Comparison of ENCODE assay signal across 1 cellular context in the genomic region with DNA sequence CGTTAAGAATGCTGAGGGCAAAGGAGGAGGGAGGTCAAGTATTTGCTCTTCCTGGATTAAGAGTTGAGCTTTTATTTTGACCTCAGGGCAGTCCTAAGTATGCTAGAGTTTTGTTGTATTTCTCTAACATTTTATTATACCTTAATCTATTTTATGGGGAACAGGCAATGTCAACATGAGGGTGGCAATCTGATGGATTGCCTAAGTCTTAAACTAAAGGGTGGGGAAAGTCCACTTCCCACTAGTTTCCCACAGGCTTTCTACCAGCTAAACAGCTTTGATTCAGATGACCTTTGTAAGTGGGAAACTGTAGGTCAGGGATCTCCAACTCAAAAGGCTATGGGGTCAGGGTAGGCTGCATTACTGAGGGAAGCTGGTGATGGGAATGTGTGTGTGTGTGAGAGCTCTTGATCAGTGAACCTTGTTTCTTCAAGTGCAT.
TF ChIP-seq lines count a peak whose summit lies in the region.

No MANE protein-coding gene starts in this region.

TF ChIP-seq in HepG2, 621 proteins besides CTCF, POLR2A, EP300 and RAD21 (continued from another document and continues in another):
- TF ChIP-seq, protein P1, sequence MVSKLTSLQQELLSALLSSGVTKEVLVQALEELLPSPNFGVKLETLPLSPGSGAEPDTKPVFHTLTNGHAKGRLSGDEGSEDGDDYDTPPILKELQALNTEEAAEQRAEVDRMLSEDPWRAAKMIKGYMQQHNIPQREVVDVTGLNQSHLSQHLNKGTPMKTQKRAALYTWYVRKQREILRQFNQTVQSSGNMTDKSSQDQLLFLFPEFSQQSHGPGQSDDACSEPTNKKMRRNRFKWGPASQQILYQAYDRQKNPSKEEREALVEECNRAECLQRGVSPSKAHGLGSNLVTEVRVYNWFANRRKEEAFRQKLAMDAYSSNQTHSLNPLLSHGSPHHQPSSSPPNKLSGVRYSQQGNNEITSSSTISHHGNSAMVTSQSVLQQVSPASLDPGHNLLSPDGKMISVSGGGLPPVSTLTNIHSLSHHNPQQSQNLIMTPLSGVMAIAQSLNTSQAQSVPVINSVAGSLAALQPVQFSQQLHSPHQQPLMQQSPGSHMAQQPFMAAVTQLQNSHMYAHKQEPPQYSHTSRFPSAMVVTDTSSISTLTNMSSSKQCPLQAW (CRISPR knock-in tag; IDR thresholded peaks at IDR 0.05) = peak; percentile 60; the same call in 1 of the 2 replicates
- TF ChIP-seq ZNF607 (CRISPR knock-in tag; IDR thresholded peaks at IDR 0.05; ENCODE audit: borderline replicate concordance) = no peak
- 0 out of 2 replicates have a peak, but pooled peaks have one; percentile 40 for TF ChIP-seq IRF2 (CRISPR knock-in tag; IDR thresholded peaks at IDR 0.05)
- TF ChIP-seq RXRB (CRISPR knock-in tag; IDR thresholded peaks at IDR 0.05; ENCODE audit: borderline replicate concordance) = peak; percentile 82
- TF ChIP-seq, protein P2, sequence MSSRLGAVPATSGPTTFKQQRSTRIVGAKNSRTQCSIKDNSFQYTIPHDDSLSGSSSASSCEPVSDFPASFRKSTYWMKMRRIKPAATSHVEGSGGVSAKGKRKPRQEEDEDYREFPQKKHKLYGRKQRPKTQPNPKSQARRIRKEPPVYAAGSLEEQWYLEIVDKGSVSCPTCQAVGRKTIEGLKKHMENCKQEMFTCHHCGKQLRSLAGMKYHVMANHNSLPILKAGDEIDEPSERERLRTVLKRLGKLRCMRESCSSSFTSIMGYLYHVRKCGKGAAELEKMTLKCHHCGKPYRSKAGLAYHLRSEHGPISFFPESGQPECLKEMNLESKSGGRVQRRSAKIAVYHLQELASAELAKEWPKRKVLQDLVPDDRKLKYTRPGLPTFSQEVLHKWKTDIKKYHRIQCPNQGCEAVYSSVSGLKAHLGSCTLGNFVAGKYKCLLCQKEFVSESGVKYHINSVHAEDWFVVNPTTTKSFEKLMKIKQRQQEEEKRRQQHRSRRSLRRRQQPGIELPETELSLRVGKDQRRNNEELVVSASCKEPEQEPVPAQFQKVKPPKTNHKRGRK (CRISPR knock-in tag; IDR thresholded peaks at IDR 0.05) = no peak
- TF ChIP-seq ZSCAN29 (CRISPR knock-in tag; conservative IDR thresholded peaks at IDR 0.05) = no peak
- peak; percentile 78 to 79 for TF ChIP-seq NR2F1 (CRISPR knock-in tag; IDR thresholded peaks at IDR 0.05)
- TF ChIP-seq, protein P3, sequence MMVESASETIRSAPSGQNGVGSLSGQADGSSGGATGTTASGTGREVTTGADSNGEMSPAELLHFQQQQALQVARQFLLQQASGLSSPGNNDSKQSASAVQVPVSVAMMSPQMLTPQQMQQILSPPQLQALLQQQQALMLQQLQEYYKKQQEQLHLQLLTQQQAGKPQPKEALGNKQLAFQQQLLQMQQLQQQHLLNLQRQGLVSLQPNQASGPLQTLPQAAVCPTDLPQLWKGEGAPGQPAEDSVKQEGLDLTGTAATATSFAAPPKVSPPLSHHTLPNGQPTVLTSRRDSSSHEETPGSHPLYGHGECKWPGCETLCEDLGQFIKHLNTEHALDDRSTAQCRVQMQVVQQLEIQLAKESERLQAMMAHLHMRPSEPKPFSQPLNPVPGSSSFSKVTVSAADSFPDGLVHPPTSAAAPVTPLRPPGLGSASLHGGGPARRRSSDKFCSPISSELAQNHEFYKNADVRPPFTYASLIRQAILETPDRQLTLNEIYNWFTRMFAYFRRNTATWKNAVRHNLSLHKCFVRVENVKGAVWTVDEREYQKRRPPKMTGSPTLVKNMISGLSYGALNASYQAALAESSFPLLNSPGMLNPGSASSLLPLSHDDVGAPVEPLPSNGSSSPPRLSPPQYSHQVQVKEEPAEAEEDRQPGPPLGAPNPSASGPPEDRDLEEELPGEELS (CRISPR knock-in tag; IDR thresholded peaks at IDR 0.05) = peak; percentile 78
- peak; percentile 52; the same call in 1 of the 2 replicates for TF ChIP-seq ZFP90 (CRISPR knock-in tag; IDR thresholded peaks at IDR 0.05; ENCODE audit: borderline replicate concordance)
- TF ChIP-seq, protein P4, sequence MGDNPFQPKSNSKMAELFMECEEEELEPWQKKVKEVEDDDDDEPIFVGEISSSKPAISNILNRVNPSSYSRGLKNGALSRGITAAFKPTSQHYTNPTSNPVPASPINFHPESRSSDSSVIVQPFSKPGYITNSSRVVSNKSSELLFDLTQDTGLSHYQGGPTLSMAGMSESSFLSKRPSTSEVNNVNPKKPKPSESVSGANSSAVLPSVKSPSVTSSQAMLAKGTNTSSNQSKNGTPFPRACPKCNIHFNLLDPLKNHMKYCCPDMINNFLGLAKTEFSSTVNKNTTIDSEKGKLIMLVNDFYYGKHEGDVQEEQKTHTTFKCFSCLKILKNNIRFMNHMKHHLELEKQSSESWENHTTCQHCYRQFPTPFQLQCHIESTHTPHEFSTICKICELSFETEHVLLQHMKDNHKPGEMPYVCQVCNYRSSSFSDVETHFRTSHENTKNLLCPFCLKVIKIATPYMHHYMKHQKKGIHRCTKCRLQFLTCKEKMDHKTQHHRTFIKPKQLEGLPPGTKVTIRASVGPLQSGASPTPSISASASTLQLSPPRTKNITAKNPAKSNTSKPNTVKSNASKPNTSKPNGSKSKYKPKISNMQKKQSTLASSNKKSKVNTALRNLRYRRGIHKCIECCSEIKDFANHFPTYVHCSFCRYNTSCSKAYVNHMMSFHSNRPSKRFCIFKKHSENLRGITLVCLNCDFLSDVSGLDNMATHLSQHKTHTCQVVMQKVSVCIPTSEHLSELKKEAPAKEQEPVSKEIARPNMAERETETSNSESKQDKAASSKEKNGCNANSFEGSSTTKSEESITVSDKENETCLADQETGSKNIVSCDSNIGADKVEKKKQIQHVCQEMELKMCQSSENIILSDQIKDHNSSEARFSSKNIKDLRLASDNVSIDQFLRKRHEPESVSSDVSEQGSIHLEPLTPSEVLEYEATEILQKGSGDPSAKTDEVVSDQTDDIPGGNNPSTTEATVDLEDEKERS (CRISPR knock-in tag; IDR thresholded peaks at IDR 0.05) = peak; percentile 74; the same call in 1 of the 2 replicates
- TF ChIP-seq, protein P5, sequence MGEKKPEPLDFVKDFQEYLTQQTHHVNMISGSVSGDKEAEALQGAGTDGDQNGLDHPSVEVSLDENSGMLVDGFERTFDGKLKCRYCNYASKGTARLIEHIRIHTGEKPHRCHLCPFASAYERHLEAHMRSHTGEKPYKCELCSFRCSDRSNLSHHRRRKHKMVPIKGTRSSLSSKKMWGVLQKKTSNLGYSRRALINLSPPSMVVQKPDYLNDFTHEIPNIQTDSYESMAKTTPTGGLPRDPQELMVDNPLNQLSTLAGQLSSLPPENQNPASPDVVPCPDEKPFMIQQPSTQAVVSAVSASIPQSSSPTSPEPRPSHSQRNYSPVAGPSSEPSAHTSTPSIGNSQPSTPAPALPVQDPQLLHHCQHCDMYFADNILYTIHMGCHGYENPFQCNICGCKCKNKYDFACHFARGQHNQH (CRISPR knock-in tag; IDR thresholded peaks at IDR 0.05) = no peak
- TF ChIP-seq, protein P6, sequence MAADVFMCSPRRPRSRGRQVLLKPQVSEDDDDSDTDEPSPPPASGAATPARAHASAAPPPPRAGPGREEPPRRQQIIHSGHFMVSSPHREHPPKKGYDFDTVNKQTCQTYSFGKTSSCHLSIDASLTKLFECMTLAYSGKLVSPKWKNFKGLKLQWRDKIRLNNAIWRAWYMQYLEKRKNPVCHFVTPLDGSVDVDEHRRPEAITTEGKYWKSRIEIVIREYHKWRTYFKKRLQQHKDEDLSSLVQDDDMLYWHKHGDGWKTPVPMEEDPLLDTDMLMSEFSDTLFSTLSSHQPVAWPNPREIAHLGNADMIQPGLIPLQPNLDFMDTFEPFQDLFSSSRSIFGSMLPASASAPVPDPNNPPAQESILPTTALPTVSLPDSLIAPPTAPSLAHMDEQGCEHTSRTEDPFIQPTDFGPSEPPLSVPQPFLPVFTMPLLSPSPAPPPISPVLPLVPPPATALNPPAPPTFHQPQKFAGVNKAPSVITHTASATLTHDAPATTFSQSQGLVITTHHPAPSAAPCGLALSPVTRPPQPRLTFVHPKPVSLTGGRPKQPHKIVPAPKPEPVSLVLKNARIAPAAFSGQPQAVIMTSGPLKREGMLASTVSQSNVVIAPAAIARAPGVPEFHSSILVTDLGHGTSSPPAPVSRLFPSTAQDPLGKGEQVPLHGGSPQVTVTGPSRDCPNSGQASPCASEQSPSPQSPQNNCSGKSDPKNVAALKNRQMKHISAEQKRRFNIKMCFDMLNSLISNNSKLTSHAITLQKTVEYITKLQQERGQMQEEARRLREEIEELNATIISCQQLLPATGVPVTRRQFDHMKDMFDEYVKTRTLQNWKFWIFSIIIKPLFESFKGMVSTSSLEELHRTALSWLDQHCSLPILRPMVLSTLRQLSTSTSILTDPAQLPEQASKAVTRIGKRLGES (CRISPR knock-in tag; IDR thresholded peaks at IDR 0.05; ENCODE audit: borderline replicate concordance) = no peak
- TF ChIP-seq PHF8 (CRISPR knock-in tag; IDR thresholded peaks at IDR 0.05) = no peak
- no peak for TF ChIP-seq SP4 (CRISPR knock-in tag; IDR thresholded peaks at IDR 0.05)
- TF ChIP-seq, protein P7, sequence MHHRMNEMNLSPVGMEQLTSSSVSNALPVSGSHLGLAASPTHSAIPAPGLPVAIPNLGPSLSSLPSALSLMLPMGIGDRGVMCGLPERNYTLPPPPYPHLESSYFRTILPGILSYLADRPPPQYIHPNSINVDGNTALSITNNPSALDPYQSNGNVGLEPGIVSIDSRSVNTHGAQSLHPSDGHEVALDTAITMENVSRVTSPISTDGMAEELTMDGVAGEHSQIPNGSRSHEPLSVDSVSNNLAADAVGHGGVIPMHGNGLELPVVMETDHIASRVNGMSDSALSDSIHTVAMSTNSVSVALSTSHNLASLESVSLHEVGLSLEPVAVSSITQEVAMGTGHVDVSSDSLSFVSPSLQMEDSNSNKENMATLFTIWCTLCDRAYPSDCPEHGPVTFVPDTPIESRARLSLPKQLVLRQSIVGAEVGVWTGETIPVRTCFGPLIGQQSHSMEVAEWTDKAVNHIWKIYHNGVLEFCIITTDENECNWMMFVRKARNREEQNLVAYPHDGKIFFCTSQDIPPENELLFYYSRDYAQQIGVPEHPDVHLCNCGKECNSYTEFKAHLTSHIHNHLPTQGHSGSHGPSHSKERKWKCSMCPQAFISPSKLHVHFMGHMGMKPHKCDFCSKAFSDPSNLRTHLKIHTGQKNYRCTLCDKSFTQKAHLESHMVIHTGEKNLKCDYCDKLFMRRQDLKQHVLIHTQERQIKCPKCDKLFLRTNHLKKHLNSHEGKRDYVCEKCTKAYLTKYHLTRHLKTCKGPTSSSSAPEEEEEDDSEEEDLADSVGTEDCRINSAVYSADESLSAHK (CRISPR knock-in tag; IDR thresholded peaks at IDR 0.05; ENCODE audit: borderline replicate concordance) = no peak
- no peak for TF ChIP-seq THYN1 (CRISPR knock-in tag; IDR thresholded peaks at IDR 0.05; ENCODE audit: borderline replicate concordance, low read depth)
- peak; percentile 79 for TF ChIP-seq NCOA2 (CRISPR knock-in tag; IDR thresholded peaks at IDR 0.05)
- TF ChIP-seq MEIS1 (CRISPR knock-in tag; IDR thresholded peaks at IDR 0.05; ENCODE audit: borderline replicate concordance) = no peak
- TF ChIP-seq, protein P8, sequence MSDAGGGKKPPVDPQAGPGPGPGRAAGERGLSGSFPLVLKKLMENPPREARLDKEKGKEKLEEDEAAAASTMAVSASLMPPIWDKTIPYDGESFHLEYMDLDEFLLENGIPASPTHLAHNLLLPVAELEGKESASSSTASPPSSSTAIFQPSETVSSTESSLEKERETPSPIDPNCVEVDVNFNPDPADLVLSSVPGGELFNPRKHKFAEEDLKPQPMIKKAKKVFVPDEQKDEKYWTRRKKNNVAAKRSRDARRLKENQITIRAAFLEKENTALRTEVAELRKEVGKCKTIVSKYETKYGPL (CRISPR knock-in tag; IDR thresholded peaks at IDR 0.05) = 0 out of 2 replicates have a peak, but pooled peaks have one; percentile 24
- TF ChIP-seq, protein P9, sequence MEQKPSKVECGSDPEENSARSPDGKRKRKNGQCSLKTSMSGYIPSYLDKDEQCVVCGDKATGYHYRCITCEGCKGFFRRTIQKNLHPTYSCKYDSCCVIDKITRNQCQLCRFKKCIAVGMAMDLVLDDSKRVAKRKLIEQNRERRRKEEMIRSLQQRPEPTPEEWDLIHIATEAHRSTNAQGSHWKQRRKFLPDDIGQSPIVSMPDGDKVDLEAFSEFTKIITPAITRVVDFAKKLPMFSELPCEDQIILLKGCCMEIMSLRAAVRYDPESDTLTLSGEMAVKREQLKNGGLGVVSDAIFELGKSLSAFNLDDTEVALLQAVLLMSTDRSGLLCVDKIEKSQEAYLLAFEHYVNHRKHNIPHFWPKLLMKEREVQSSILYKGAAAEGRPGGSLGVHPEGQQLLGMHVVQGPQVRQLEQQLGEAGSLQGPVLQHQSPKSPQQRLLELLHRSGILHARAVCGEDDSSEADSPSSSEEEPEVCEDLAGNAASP (CRISPR knock-in tag; IDR thresholded peaks at IDR 0.05; ENCODE audit: borderline replicate concordance) = peak; percentile 35; the same call in 1 of the 2 replicates
- TF ChIP-seq EHMT2 (IDR thresholded peaks at IDR 0.05; ENCODE audit: borderline replicate concordance, low read depth, low read length) = peak; percentile 52; the same call in 1 of the 2 replicates
- peak; percentile 55; the same call in 1 of the 2 replicates for TF ChIP-seq ZNF331 (CRISPR knock-in tag; IDR thresholded peaks at IDR 0.05)
- TF ChIP-seq ZFP1 (CRISPR knock-in tag; IDR thresholded peaks at IDR 0.05) = 0 out of 2 replicates have a peak, but pooled peaks have one; percentile 56
- 0 out of 2 replicates have a peak, but pooled peaks have one; percentile 61 for TF ChIP-seq MAF1 (CRISPR knock-in tag; IDR thresholded peaks at IDR 0.05; ENCODE audit: borderline replicate concordance)
- TF ChIP-seq, protein P10, sequence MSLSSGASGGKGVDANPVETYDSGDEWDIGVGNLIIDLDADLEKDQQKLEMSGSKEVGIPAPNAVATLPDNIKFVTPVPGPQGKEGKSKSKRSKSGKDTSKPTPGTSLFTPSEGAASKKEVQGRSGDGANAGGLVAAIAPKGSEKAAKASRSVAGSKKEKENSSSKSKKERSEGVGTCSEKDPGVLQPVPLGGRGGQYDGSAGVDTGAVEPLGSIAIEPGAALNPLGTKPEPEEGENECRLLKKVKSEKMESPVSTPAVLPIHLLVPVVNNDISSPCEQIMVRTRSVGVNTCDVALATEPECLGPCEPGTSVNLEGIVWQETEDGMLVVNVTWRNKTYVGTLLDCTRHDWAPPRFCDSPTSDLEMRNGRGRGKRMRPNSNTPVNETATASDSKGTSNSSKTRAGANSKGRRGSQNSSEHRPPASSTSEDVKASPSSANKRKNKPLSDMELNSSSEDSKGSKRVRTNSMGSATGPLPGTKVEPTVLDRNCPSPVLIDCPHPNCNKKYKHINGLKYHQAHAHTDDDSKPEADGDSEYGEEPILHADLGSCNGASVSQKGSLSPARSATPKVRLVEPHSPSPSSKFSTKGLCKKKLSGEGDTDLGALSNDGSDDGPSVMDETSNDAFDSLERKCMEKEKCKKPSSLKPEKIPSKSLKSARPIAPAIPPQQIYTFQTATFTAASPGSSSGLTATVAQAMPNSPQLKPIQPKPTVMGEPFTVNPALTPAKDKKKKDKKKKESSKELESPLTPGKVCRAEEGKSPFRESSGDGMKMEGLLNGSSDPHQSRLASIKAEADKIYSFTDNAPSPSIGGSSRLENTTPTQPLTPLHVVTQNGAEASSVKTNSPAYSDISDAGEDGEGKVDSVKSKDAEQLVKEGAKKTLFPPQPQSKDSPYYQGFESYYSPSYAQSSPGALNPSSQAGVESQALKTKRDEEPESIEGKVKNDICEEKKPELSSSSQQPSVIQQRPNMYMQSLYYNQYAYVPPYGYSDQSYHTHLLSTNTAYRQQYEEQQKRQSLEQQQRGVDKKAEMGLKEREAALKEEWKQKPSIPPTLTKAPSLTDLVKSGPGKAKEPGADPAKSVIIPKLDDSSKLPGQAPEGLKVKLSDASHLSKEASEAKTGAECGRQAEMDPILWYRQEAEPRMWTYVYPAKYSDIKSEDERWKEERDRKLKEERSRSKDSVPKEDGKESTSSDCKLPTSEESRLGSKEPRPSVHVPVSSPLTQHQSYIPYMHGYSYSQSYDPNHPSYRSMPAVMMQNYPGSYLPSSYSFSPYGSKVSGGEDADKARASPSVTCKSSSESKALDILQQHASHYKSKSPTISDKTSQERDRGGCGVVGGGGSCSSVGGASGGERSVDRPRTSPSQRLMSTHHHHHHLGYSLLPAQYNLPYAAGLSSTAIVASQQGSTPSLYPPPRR (CRISPR knock-in tag; IDR thresholded peaks at IDR 0.05; ENCODE audit: borderline replicate concordance) = peak; percentile 75; the same call in 1 of the 2 replicates
- no peak for TF ChIP-seq ZNF282 (IDR thresholded peaks at IDR 0.05; ENCODE audit: partially characterized antibody)
- peak; percentile 88 for TF ChIP-seq RARA (CRISPR knock-in tag; IDR thresholded peaks at IDR 0.05)
- TF ChIP-seq SNAI1 (CRISPR knock-in tag; IDR thresholded peaks at IDR 0.05; ENCODE audit: borderline replicate concordance) = no peak
